Comparison of ENCODE assay signal across 9 cellular contexts in genomic region chr11:13140028-13140870, GRCh38.
DNase-seq lines count a peak whose midpoint lies in the region; ATAC-seq and TF ChIP-seq lines count a peak whose summit lies in the region.
"Had no signal": no experiment of that assay in that cellular context is flagged by ENCODE, and none has a peak within 500 bp of the region (broad histone marks: within the 10 kb centered on the region; RNA-seq: fewer than 3 reads in every experiment).

No MANE protein-coding gene starts in this region.

- no peaks in the 10 kb centered on the region for H3K4me1 Mint-ChIP-seq in activated CD4-positive, alpha-beta T cell treated with anti-CD3 and anti-CD28 coated beads, Interleukin-2, amount 10 ng/mL, durations not matched to agents 24 days and 14 days

- H3K27ac Mint-ChIP-seq in activated CD4-positive, alpha-beta T cell treated with anti-CD3 and anti-CD28 coated beads, Interleukin-2, amount 10 ng/mL, durations not matched to agents 24 days and 14 days: no peak overlapping the region
- H3K27ac Mint-ChIP-seq: activated naive CD8-positive, alpha-beta T cell had no signal

- DNase-seq in DMS153 (lab: John Stamatoyannopoulos, UW) (peak; percentile 50), esophagus muscularis mucosa (ENCODE audit: extremely low spot score) (peak; percentile 39), SKM-1 treated with dmso at 0.1 percent for 144 hours (lab: John Stamatoyannopoulos, UW; ENCODE audit: unreplicated experiment) (no peak), prostate gland (ENCODE audit: low spot score) (no peak)
- DNase-seq in activated CD8-positive, alpha-beta memory T cell treated with anti-CD3 and anti-CD28 coated beads, Interleukin-2, amount 50 U/mL, for 4 hours: no peak
- no peak for DNase-seq in activated CD4-positive, alpha-beta T cell treated with anti-CD3 and anti-CD28 coated beads, Interleukin-2, amount 10 ng/mL, durations not matched to agents 24 days and 14 days

- H3K79me2 ChIP-seq in Loucy (ENCODE audit: insufficient read depth, low read length): no peaks in the 10 kb centered on the region

- H3K36me3 Mint-ChIP-seq in activated CD4-positive, alpha-beta T cell treated with anti-CD3 and anti-CD28 coated beads, Interleukin-2, amount 10 ng/mL, durations not matched to agents 24 days and 14 days (ENCODE audit: low read depth): no peaks in the 10 kb centered on the region
- H3K36me3 Mint-ChIP-seq: activated naive CD8-positive, alpha-beta T cell had no signal

- H3K9me2 ChIP-seq in Loucy (replicated peaks; ENCODE audit: low read depth, low read length): no peaks in the 10 kb centered on the region

- no peaks in the 10 kb centered on the region for H3K36me3 ChIP-seq in Loucy (ENCODE audit: insufficient read depth, low read length)
- H3K36me3 ChIP-seq in esophagus muscularis mucosa: no peaks in the 10 kb centered on the region
- H3K36me3 ChIP-seq in prostate gland: no peaks in the 10 kb centered on the region

- H3K4me1 ChIP-seq in Loucy (ENCODE audit: insufficient read depth, low read length, poor library complexity, severe bottlenecking): peaks cover 43% of the 10 kb centered on the region
- H3K4me1 ChIP-seq in esophagus muscularis mucosa: no peaks in the 10 kb centered on the region
- H3K4me1 ChIP-seq in prostate gland (replicated peaks): peaks cover 6% of the 10 kb centered on the region

- no peak overlapping the region for H3K27ac ChIP-seq in esophagus muscularis mucosa (replicated peaks in 1 of 4)
- no peak overlapping the region for H3K27ac ChIP-seq in prostate gland

- intact Hi-C loops in esophagus muscularis mucosa (cut with DNase I) (no loop called here), prostate gland (cut with DNase I) (no loop called here)
- intact Hi-C loops in activated CD4-positive, alpha-beta T cell treated with anti-CD3 and anti-CD28 coated beads, Interleukin-2, amount 10 ng/mL, durations not matched to agents 24 days and 14 days (cut with micrococcal nuclease): no loop called here

- peak overlapping the region; percentile 45 for H3K9ac ChIP-seq in Loucy (ENCODE audit: low read depth, low read length, poor library complexity, severe bottlenecking)

- H3K9me3 Mint-ChIP-seq in activated CD4-positive, alpha-beta T cell treated with anti-CD3 and anti-CD28 coated beads, Interleukin-2, amount 10 ng/mL, durations not matched to agents 24 days and 14 days: peaks cover 15% of the 10 kb centered on the region

- H3K9me3 ChIP-seq in Loucy (ENCODE audit: insufficient read depth, low read depth, low read length) (no peaks in the 10 kb centered on the region), esophagus muscularis mucosa (no peaks in the 10 kb centered on the region), prostate gland (no peaks in the 10 kb centered on the region)

- no peak overlapping the region for H3K4me3 Mint-ChIP-seq in activated CD4-positive, alpha-beta T cell treated with anti-CD3 and anti-CD28 coated beads, Interleukin-2, amount 10 ng/mL, durations not matched to agents 24 days and 14 days
- H3K4me3 Mint-ChIP-seq: activated naive CD8-positive, alpha-beta T cell had no signal

- TF ChIP-seq EP300 in esophagus muscularis mucosa (IDR thresholded peaks at IDR 0.05): no peak

- no peaks in the 10 kb centered on the region for H4K20me1 ChIP-seq in Loucy (ENCODE audit: insufficient read depth, low read length, poor library complexity, severe bottlenecking)

- H3K4me3 ChIP-seq in Loucy (ENCODE audit: low read length, poor library complexity, severe bottlenecking): peak overlapping the region; percentile 18
- H3K4me3 ChIP-seq in esophagus muscularis mucosa: no peak overlapping the region
- H3K4me3 ChIP-seq in prostate gland: no peak overlapping the region

- H3F3A ChIP-seq in Loucy (ENCODE audit: low read depth): peaks cover 3% of the 10 kb centered on the region; the same call in 1 of the 2 replicates

- H3K27me3 Mint-ChIP-seq in activated CD4-positive, alpha-beta T cell treated with anti-CD3 and anti-CD28 coated beads, Interleukin-2, amount 10 ng/mL, durations not matched to agents 24 days and 14 days: peaks cover 10% of the 10 kb centered on the region

- peak overlapping the region; percentile 44 for H3K4me2 ChIP-seq in Loucy (ENCODE audit: low read depth, low read length, poor library complexity, severe bottlenecking)

- H3K27me3 ChIP-seq in Loucy (ENCODE audit: insufficient read depth, low read length, poor library complexity, severe bottlenecking) (no peaks in the 10 kb centered on the region), esophagus muscularis mucosa (no peaks in the 10 kb centered on the region), prostate gland (replicated peaks; ENCODE audit: insufficient read depth) (no peaks in the 10 kb centered on the region)

- TF ChIP-seq POLR2A in esophagus muscularis mucosa (IDR thresholded peaks at IDR 0.05; ENCODE audit: low read depth) (no peak), prostate gland (IDR thresholded peaks at IDR 0.05) (no peak)

- WGBS in esophagus muscularis mucosa: 62% methylated on average over 7 of the region's 7 CpGs
- WGBS in prostate gland: 56% methylated on average over 7 of the region's 7 CpGs

- peak; percentile 87 for ATAC-seq in GM21529 (IDR thresholded peaks at IDR 0.05; ENCODE audit: unreplicated experiment)

- no peak overlapping the region for H2AFZ ChIP-seq in Loucy (ENCODE audit: low read length)

- TF ChIP-seq CTCF in Loucy (conservative IDR thresholded peaks at IDR 0.05; ENCODE audit: low read length) (no peak), esophagus muscularis mucosa (IDR thresholded peaks at IDR 0.05) (no peak), prostate gland (IDR thresholded peaks at IDR 0.05) (no peak)

Comparison
In these comparisons a context has a peak if more than half of its experiments do, and no peak if none do; other contexts are left out.
1. DNase-seq: peak in DMS153 (single experiment) and esophagus muscularis mucosa (single experiment); none in SKM-1 treated with dmso at 0.1 percent for 144 hours (single experiment), activated CD8-positive, alpha-beta memory T cell treated with anti-CD3 and anti-CD28 coated beads, Interleukin-2, amount 50 U/mL, for 4 hours (single experiment), activated CD4-positive, alpha-beta T cell treated with anti-CD3 and anti-CD28 coated beads, Interleukin-2, amount 10 ng/mL, durations not matched to agents 24 days and 14 days (single experiment) and prostate gland (single experiment).